9 cellular contexts compared by ENCODE assay signal in the genomic region with DNA sequence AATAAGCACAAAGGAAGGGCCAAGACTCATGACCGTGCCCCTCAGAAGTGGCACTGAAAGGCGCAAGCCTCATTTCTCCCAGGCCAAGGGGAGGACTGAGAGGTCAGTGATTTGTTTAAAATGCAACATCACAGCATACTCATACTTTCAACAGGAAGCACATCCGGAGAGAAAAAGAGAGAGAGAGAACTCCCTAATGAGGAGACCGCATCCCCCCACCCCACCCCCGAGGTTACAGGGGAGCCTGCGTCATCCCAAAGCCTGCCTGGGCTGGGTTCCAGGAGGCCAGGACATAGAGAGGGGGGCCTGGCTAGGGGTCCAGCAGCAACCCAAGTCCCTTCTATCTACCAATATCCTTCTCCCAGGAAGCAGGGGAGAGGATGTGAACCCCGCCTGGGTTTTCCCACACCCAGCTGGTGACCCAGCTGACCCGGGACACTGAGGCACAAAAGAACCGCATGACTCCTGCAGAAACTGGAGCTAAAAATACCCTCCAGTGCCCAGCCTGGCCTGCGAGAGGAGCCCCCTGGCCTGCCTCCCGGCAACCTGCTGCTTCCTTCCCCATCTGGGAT. TPM values are rescaled to one million over a fixed set of nuclear protein-coding genes. Genes with fewer than 3 reads are reported as not detected.
A peak's percentile ranks its signal among the peaks of the same experiment; 100 is the strongest.
DNase-seq lines count a peak whose midpoint lies in the region; ATAC-seq, FAIRE-seq and TF ChIP-seq lines count a peak whose summit lies in the region.
"Had no signal": no experiment of that assay in that cellular context is flagged by ENCODE, and none has a peak within 500 bp of the region (broad histone marks: within the 10 kb centered on the region; RNA-seq: fewer than 3 reads in every experiment).

No MANE protein-coding gene starts in this region.

- peak overlapping the region; percentile 93 for H4K91ac ChIP-seq in IMR-90 (ENCODE audit: insufficient read depth, low read depth, low read length)

- no peak for TF ChIP-seq EP300 in HepG2 (IDR thresholded peaks at IDR 0.05; ENCODE audit: low read depth in 2 of 2, low read length in 2 of 2)
- no peak for TF ChIP-seq EP300 in HepG2 (CRISPR knock-in tag; IDR thresholded peaks at IDR 0.05; ENCODE audit: borderline replicate concordance)

- H3K4me1 Mint-ChIP-seq in MCF 10A (ENCODE audit: insufficient read depth, unreplicated experiment), result peaks cover 61% of the 10 kb centered on the region

- dilution Hi-C loops in IMR-90 (cut with HindIII; ENCODE audit: low sequenced_read_pairs, unreplicated experiment), result no loop called here

- peak overlapping the region; percentile 83 to 92 for H4K8ac ChIP-seq in IMR-90 (ENCODE audit: low read depth in 2 of 2, low read length in 2 of 2)

- H3K36me3 Mint-ChIP-seq in MCF 10A (ENCODE audit: insufficient read depth, unreplicated experiment), result peaks cover 62% of the 10 kb centered on the region

- no peaks in the 10 kb centered on the region for H3K27me3 Mint-ChIP-seq in MCF 10A (ENCODE audit: insufficient read depth, unreplicated experiment)

- BruUV-seq in IMR-90 (replicated peaks; lab: Mats Ljungman, UMichigan) (no TSS peak), MCF 10A (replicated peaks; lab: Mats Ljungman, UMichigan) (no TSS peak), HepG2 (replicated peaks; lab: Mats Ljungman, UMichigan) (no TSS peak)

- peak overlapping the region; percentile 96 for H3K4ac ChIP-seq in IMR-90 (ENCODE audit: low read depth, low read length)

- TF ChIP-seq POLR2A in IMR-90 (IDR thresholded peaks at IDR 0.05; ENCODE audit: low read depth, low read length), result peak; percentile 72; the same call in 1 of the 2 replicates
- TF ChIP-seq POLR2A in HepG2 (IDR thresholded peaks at IDR 0.05; ENCODE audit: insufficient read depth in 1 of 2, low read depth in 2 of 2, low read length in 2 of 2), result no peak

- TF ChIP-seq CTCF in IMR-90 (conservative IDR thresholded peaks at IDR 0.05; ENCODE audit: low read depth, low read length), result no peak
- TF ChIP-seq CTCF in MCF 10A (IDR thresholded peaks at IDR 0.05; ENCODE audit: unreplicated experiment), result no peak
- TF ChIP-seq CTCF in HepG2 (CRISPR knock-in tag; IDR thresholded peaks at IDR 0.05), result no peak
- TF ChIP-seq CTCF in tibial artery (IDR thresholded peaks at IDR 0.05), result no peak

- peaks cover 54% of the 10 kb centered on the region for H3K4me1 ChIP-seq in IMR-90 (ENCODE audit: control insufficient read depth, insufficient read depth, low read length)
- H3K4me1 ChIP-seq in HepG2 (ENCODE audit: insufficient read depth, low read length), result peaks cover 78% of the 10 kb centered on the region
- H3K4me1 ChIP-seq in tibial artery, result peaks cover 8 to 85% (median 77%) of the 10 kb centered on the region in 4 donors

- peak overlapping the region; percentile 93 for H3K4me3 Mint-ChIP-seq in MCF 10A (ENCODE audit: unreplicated experiment)

- peak overlapping the region; percentile 86 for H3K18ac ChIP-seq in IMR-90 (ENCODE audit: low read depth, low read length)

- H3K79me2 ChIP-seq in HepG2 (ENCODE audit: insufficient read depth, low read length), result peaks cover 77% of the 10 kb centered on the region

- peak overlapping the region; percentile 98 for H2BK120ac ChIP-seq in IMR-90 (ENCODE audit: low read depth, low read length)

- H3K9ac ChIP-seq in IMR-90 (ENCODE audit: low read depth, low read length) (peak overlapping the region; percentile 99), HepG2 (ENCODE audit: insufficient read depth, low read depth, low read length) (0 out of 2 replicates have a peak overlapping the region, but pooled peaks have one; percentile 3)

- POLR2A ChIA-PET in IMR-90 (lab: Charles Lee; ENCODE audit: unreplicated experiment), result no interaction called here
- POLR2A ChIA-PET in MCF 10A (lab: Yijun Ruan, JAX), result interaction anchor here (0.6 to 10.0 kb wide), 14 partner anchors 8 to 993 kb away, joined by 3 to 146 read pairs (median 5); partner anchors contain the start of genes KDELR3, MAFF, PLA2G6 and TMEM184B
- POLR2A ChIA-PET in HepG2 (lab: Yijun Ruan, JAX), result no interaction called here

- peak overlapping the region; percentile 92 for H3K4me3 ChIP-seq in IMR-90 (ENCODE audit: insufficient read depth, low read depth, low read length)
- H3K4me3 ChIP-seq in HepG2 (replicated peaks in 1 of 3; ENCODE audit: insufficient read depth in 1 of 3, low read depth in 2 of 3, low read length in 3 of 3), result no peak overlapping the region
- peak overlapping the region; percentile 91 to 94 for H3K4me3 ChIP-seq in tibial artery

- H3K27ac Mint-ChIP-seq in MCF 10A (ENCODE audit: low read depth, unreplicated experiment), result peak overlapping the region; percentile 93

- H2AK9ac ChIP-seq in IMR-90 (replicated peaks; ENCODE audit: low read depth, low read length, poor library complexity), result peak overlapping the region; percentile 97

- intact Hi-C loops in IMR-90 (cut with micrococcal nuclease) (no loop called here), MCF 10A (cut with micrococcal nuclease) (loop anchor here (1.0 kb wide), 2 partner anchors 15 to 35 kb away; no protein-coding TSS in a partner anchor), HepG2 (cut with micrococcal nuclease; ENCODE audit: unreplicated experiment) (no loop called here), tibial artery (cut with DNase I; ENCODE audit: low total_unique reads) (loop anchor here (10.0 kb wide), 1 partner anchor 109 kb away; the partner anchor contains the start of gene MAFF)

- TF ChIP-seq RAD21 in IMR-90 (IDR thresholded peaks at IDR 0.05; ENCODE audit: low read length), result no peak
- no peak for TF ChIP-seq RAD21 in HepG2 (CRISPR knock-in tag; IDR thresholded peaks at IDR 0.05)

- peak overlapping the region; percentile 94 for H2BK20ac ChIP-seq in IMR-90 (ENCODE audit: low read depth, low read length)

- peak overlapping the region; percentile 25 for H2AFZ ChIP-seq in IMR-90 (replicated peaks; ENCODE audit: low read length, poor library complexity)
- no peak overlapping the region for H2AFZ ChIP-seq in HepG2 (ENCODE audit: low read length)

- H3K9me3 Mint-ChIP-seq in MCF 10A (ENCODE audit: unreplicated experiment), result no peaks in the 10 kb centered on the region

- in situ Hi-C loops in IMR-90 (cut with MboI; ENCODE audit: low sequenced_read_pairs), result no loop called here
- in situ Hi-C loops in HepG2 (cut with HindIII; ENCODE audit: extremely low pct_ligation_motif_present, low pct_unique_long_range_greater_than_20kb), result no loop called here

- peak overlapping the region; percentile 92 for H3K4me2 ChIP-seq in IMR-90 (ENCODE audit: low read depth, low read length)
- no peak overlapping the region for H3K4me2 ChIP-seq in HepG2 (ENCODE audit: low read depth, low read length)

- peak overlapping the region; percentile 99 for H2AK5ac ChIP-seq in IMR-90 (ENCODE audit: low read depth, low read length)

- peaks cover 34% of the 10 kb centered on the region for H3K36me3 ChIP-seq in IMR-90 (ENCODE audit: control insufficient read depth, insufficient read depth, low read length)
- H3K36me3 ChIP-seq in HepG2 (replicated peaks in 1 of 2; ENCODE audit: control insufficient read depth in 1 of 2, insufficient read depth in 2 of 2, low read length in 2 of 2), result peaks cover 9 to 31% of the 10 kb centered on the region in 2 experiments
- H3K36me3 ChIP-seq in tibial artery, result peaks cover 0 to 29% (median 0%) of the 10 kb centered on the region in 3 donors

- CTCF ChIA-PET in IMR-90 (lab: Yijun Ruan, JAX), result no interaction called here
- CTCF ChIA-PET in MCF 10A (lab: Yijun Ruan, JAX), result interaction anchor here (1.6 kb wide), 1 partner anchor 8 kb away, joined by 10 read pairs; no protein-coding TSS in a partner anchor
- CTCF ChIA-PET in HepG2 (lab: Yijun Ruan, JAX; ENCODE audit: low intra/inter-chr PET ratio, low total read pairs), result no interaction called here

- peak overlapping the region; percentile 98 for H3K27ac ChIP-seq in IMR-90 (ENCODE audit: insufficient read depth, low read length)
- H3K27ac ChIP-seq in HepG2 (ENCODE audit: extremely low read length, insufficient read depth, low read length), result no peak overlapping the region
- peak overlapping the region; percentile 98 to 100 for H3K27ac ChIP-seq in tibial artery

- H3K23ac ChIP-seq in IMR-90 (ENCODE audit: low read depth, low read length), result peak overlapping the region; percentile 99

- peaks cover 0 to 54% of the 10 kb centered on the region in 2 experiments; a peak in 2 of 4 replicates for H3K79me1 ChIP-seq in IMR-90 (ENCODE audit: low read depth in 1 of 2, low read length in 2 of 2)

- H4K20me1 ChIP-seq in IMR-90 (ENCODE audit: insufficient read depth, low read length) (peaks cover 77% of the 10 kb centered on the region), HepG2 (ENCODE audit: insufficient read depth, low read length) (peaks cover 65% of the 10 kb centered on the region)

- peak overlapping the region; percentile 72 for H4K5ac ChIP-seq in IMR-90 (ENCODE audit: low read depth, low read length)

- H3K27me3 ChIP-seq in IMR-90 (ENCODE audit: control insufficient read depth, insufficient read depth, low read length) (no peaks in the 10 kb centered on the region), HepG2 (ENCODE audit: control insufficient read depth in 1 of 2, insufficient read depth in 2 of 2, low read length in 2 of 2) (no peaks in the 10 kb centered on the region; a peak in 1 of 5 replicates), tibial artery (no peaks in the 10 kb centered on the region)

- H3K9me3 ChIP-seq in IMR-90 (ENCODE audit: control insufficient read depth, insufficient read depth, low read length) (no peaks in the 10 kb centered on the region), HepG2 (ENCODE audit: low read length) (no peaks in the 10 kb centered on the region), tibial artery (no peaks in the 10 kb centered on the region)

- WGBS in IMR-90 (ENCODE audit: extremely low coverage in 2 of 2, insufficient read length in 1 of 2), 2 experiments, result 0% methylated on average over 5 of the region's 11 CpGs; no CpG with 5 or more reads in 1 of the 2 experiments
- 92% methylated on average over 10 of the region's 11 CpGs for WGBS in HepG2 (ENCODE audit: low lambda C conversion rate)

- H2BK15ac ChIP-seq in IMR-90 (ENCODE audit: low read depth, low read length), result peak overlapping the region; percentile 97; the same call in 2 of the 3 replicates

- H3K14ac ChIP-seq in IMR-90 (replicated peaks; ENCODE audit: low read depth, low read length), result peak overlapping the region; percentile 98

- ATAC-seq in IMR-90 (ENCODE audit: low read depth), result peak; percentile 22
- no peak for ATAC-seq in HepG2
- no peak for ATAC-seq in GM18907 (IDR thresholded peaks at IDR 0.05; ENCODE audit: unreplicated experiment)

- peak; percentile 90 for DNase-seq in A172 (ENCODE audit: low spot score)
- peak; percentile 96 for DNase-seq in IMR-90
- peak; percentile 95 for DNase-seq in MCF 10A (ENCODE audit: unreplicated experiment)
- no peak for DNase-seq in HepG2 (ENCODE audit: low spot score)
- peak; percentile 67 to 92 for DNase-seq in tibial artery
- no peak for DNase-seq in superior temporal gyrus (ENCODE audit: extremely low spot score)
- DNase-seq in mesenteric fat pad (ENCODE audit: low spot score), result no peak

- peak overlapping the region; percentile 98 for H2BK5ac ChIP-seq in IMR-90 (ENCODE audit: low read depth, low read length, poor library complexity, severe bottlenecking)

- H3K56ac ChIP-seq in IMR-90 (ENCODE audit: extremely low read depth, insufficient read depth, low read length), result peak overlapping the region; percentile 97

- FAIRE-seq in HepG2 (lab: Jason Lieb, UNC), result no peak
- FAIRE-seq: colon had no signal

- peaks cover 36% of the 10 kb centered on the region for H3K9me1 ChIP-seq in IMR-90 (ENCODE audit: insufficient read depth, low read length)

RNA-seq across cellular contexts. Expression of gene CSNK1E, which starts 3.8 kb away (rescaled TPM):
- total RNA-seq in A172 (2014; rRNA removed; shearing (Covaris generic)), result 61.3 and 67.5 TPM in 2 replicates
- 114 and 116 TPM in 2 replicates for total RNA-seq in IMR-90 (2012; rRNA removed)
- polyA plus RNA-seq in IMR-90 (2012; rRNA removed), result 270 and 276 TPM in 2 replicates
- 125 and 248 TPM in 2 replicates for polyA plus RNA-seq in IMR-90 (2012; cell fraction: cytosol; rRNA removed)
- polyA plus RNA-seq in IMR-90 (2012; cell fraction: nucleus; rRNA removed; ENCODE audit: low replicate concordance), result 504 and 679 TPM in 2 replicates
- 354 and 425 TPM in 2 replicates for total RNA-seq in MCF 10A (2022)
- 19.8 and 34.7 TPM in 2 replicates for total RNA-seq in HepG2 (2016; rRNA removed; fragmentation: Illumina TruSeq; extraction: Trizol)
- 34.0 and 36.2 TPM in 2 replicates for total RNA-seq in HepG2 (2016; cell fraction: cytosol; rRNA removed; fragmentation: Illumina TruSeq; extraction: Trizol; ENCODE audit: low read depth)
- 18.0 and 33.5 TPM in 2 replicates for total RNA-seq in HepG2 (2016; cell fraction: insoluble cytoplasmic fraction; rRNA removed; fragmentation: Illumina TruSeq; extraction: Trizol)
- 53.9 and 59.1 TPM in 2 replicates for total RNA-seq in HepG2 (2016; cell fraction: membrane; rRNA removed; fragmentation: Illumina TruSeq; extraction: Trizol)
- 30.6 and 34.3 TPM in 2 replicates for total RNA-seq in HepG2 (2016; cell fraction: nucleus; rRNA removed; fragmentation: Illumina TruSeq; extraction: Trizol)
- 129 and 152 TPM in 2 replicates for polyA plus RNA-seq in HepG2 (2011; rRNA removed)
- polyA plus RNA-seq in HepG2 (2011; cell fraction: cytosol; rRNA removed), result 93.4 and 108 TPM in 2 replicates
- 285 and 291 TPM in 2 replicates for polyA plus RNA-seq in HepG2 (2011; cell fraction: nucleus; rRNA removed)
- 60.9 and 83.8 TPM in 2 replicates for polyA plus RNA-seq in HepG2 (2012)
- 40.2 and 42.9 TPM in 2 replicates for polyA plus RNA-seq in HepG2 (2016; cell fraction: cytosol; fragmentation: Illumina TruSeq; extraction: Trizol; ENCODE audit: low read depth)
- polyA plus RNA-seq in HepG2 (2016; cell fraction: insoluble cytoplasmic fraction; fragmentation: Illumina TruSeq; extraction: Trizol; ENCODE audit: low read depth), result 27.5 and 37.1 TPM in 2 replicates
- polyA plus RNA-seq in HepG2 (2016; cell fraction: membrane; fragmentation: Illumina TruSeq; extraction: Trizol; ENCODE audit: low read depth), result 58.9 and 59.0 TPM in 2 replicates
- 67.4 and 77.3 TPM in 2 replicates for polyA plus RNA-seq in HepG2 (2016; cell fraction: nucleus; fragmentation: Illumina TruSeq; extraction: Trizol; ENCODE audit: insufficient read depth, low read depth)
- polyA minus RNA-seq in HepG2 (2011; rRNA and poly(A)+ RNA removed; ENCODE audit: low replicate concordance), result 116 and 242 TPM in 2 replicates
- 54.0 and 54.3 TPM in 2 replicates for polyA minus RNA-seq in HepG2 (2011; cell fraction: cytosol; rRNA and poly(A)+ RNA removed)
- polyA minus RNA-seq in HepG2 (2011; cell fraction: nucleus; rRNA and poly(A)+ RNA removed), result 69.5 and 90.5 TPM in 2 replicates
- total RNA-seq in mesenteric fat pad, result 138 TPM

RNA-seq across cellular contexts. Expression of gene TMEM184B, which starts 40.7 kb away (rescaled TPM):
- 21.5 and 33.8 TPM in 2 replicates for total RNA-seq in A172 (2014; rRNA removed; shearing (Covaris generic))
- total RNA-seq in IMR-90 (2012; rRNA removed) (9.1 and 9.2 TPM in 2 replicates), MCF 10A (2022) (58.7 and 69.1 TPM in 2 replicates), HepG2 (2016; rRNA removed; fragmentation: Illumina TruSeq; extraction: Trizol) (11.8 and 15.9 TPM in 2 replicates), mesenteric fat pad (84.4 TPM)
- polyA plus RNA-seq in IMR-90 (2012; rRNA removed) (81.1 and 87.5 TPM in 2 replicates), HepG2 (2011; rRNA removed) (16.0 and 16.4 TPM in 2 replicates)
- 40.0 and 98.4 TPM in 2 replicates for polyA plus RNA-seq in IMR-90 (2012; cell fraction: cytosol; rRNA removed)
- 132 and 272 TPM in 2 replicates for polyA plus RNA-seq in IMR-90 (2012; cell fraction: nucleus; rRNA removed; ENCODE audit: low replicate concordance)
- 12.8 and 13.5 TPM in 2 replicates for total RNA-seq in HepG2 (2016; cell fraction: cytosol; rRNA removed; fragmentation: Illumina TruSeq; extraction: Trizol; ENCODE audit: low read depth)
- total RNA-seq in HepG2 (2016; cell fraction: insoluble cytoplasmic fraction; rRNA removed; fragmentation: Illumina TruSeq; extraction: Trizol), result 10.2 and 15.3 TPM in 2 replicates
- total RNA-seq in HepG2 (2016; cell fraction: membrane; rRNA removed; fragmentation: Illumina TruSeq; extraction: Trizol), result 32.8 and 33.3 TPM in 2 replicates
- total RNA-seq in HepG2 (2016; cell fraction: nucleus; rRNA removed; fragmentation: Illumina TruSeq; extraction: Trizol), result 12.9 and 16.5 TPM in 2 replicates
- polyA plus RNA-seq in HepG2 (2011; cell fraction: cytosol; rRNA removed), result 13.7 and 14.0 TPM in 2 replicates
- 33.2 and 36.0 TPM in 2 replicates for polyA plus RNA-seq in HepG2 (2011; cell fraction: nucleus; rRNA removed)
- 18.5 and 26.5 TPM in 2 replicates for polyA plus RNA-seq in HepG2 (2012)
- polyA plus RNA-seq in HepG2 (2016; cell fraction: cytosol; fragmentation: Illumina TruSeq; extraction: Trizol; ENCODE audit: low read depth), result 13.7 and 14.5 TPM in 2 replicates
- polyA plus RNA-seq in HepG2 (2016; cell fraction: insoluble cytoplasmic fraction; fragmentation: Illumina TruSeq; extraction: Trizol; ENCODE audit: low read depth), result 14.5 and 19.7 TPM in 2 replicates
- polyA plus RNA-seq in HepG2 (2016; cell fraction: membrane; fragmentation: Illumina TruSeq; extraction: Trizol; ENCODE audit: low read depth), result 34.1 and 39.3 TPM in 2 replicates
- 38.4 and 41.0 TPM in 2 replicates for polyA plus RNA-seq in HepG2 (2016; cell fraction: nucleus; fragmentation: Illumina TruSeq; extraction: Trizol; ENCODE audit: insufficient read depth, low read depth)
- polyA minus RNA-seq in HepG2 (2011; rRNA and poly(A)+ RNA removed; ENCODE audit: low replicate concordance), result 21.0 and 37.7 TPM in 2 replicates
- polyA minus RNA-seq in HepG2 (2011; cell fraction: cytosol; rRNA and poly(A)+ RNA removed), result 18.8 and 20.9 TPM in 2 replicates
- polyA minus RNA-seq in HepG2 (2011; cell fraction: nucleus; rRNA and poly(A)+ RNA removed), result 8.7 and 10.9 TPM in 2 replicates

Comparison
In these comparisons a context has a peak if more than half of its experiments do, and no peak if none do; other contexts are left out.
1. DNase-seq: peak in A172 (single experiment), IMR-90 (single experiment), MCF 10A (single experiment) and tibial artery (2 of 2); none in HepG2 (single experiment), superior temporal gyrus (single experiment) and mesenteric fat pad (single experiment).
2. H3K4me3 ChIP-seq: peak in IMR-90 (single experiment) and tibial artery (2 of 2); none in HepG2 (0 of 3).
3. intact Hi-C loops: an anchor here in MCF 10A (1.0 kb wide) and tibial artery (10.0 kb wide); none called in IMR-90 and HepG2.